In the genomic region with DNA sequence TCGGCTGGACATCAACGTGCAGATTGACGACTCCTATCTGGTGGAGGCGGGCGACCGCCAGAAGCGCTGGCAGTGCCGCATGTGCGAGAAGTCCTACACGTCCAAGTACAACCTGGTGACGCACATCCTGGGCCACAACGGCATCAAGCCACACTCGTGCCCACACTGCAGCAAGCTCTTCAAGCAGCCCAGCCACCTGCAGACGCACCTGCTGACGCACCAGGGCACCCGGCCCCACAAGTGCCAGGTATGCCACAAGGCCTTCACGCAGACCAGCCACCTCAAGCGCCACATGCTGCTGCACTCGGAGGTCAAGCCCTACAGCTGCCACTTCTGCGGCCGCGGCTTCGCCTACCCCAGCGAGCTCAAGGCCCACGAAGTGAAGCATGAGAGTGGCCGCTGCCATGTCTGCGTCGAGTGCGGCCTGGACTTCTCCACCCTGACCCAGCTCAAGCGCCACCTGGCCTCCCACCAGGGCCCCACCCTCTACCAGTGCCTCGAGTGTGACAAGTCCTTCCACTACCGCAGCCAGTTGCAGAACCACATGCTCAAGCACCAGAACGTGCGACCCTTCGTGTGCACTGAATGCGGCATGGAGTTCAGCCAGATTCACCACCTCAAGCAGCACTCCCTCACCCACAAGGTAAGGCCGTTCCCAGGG, we compare ENCODE assay signal across 19 cellular contexts. TPM values are rescaled to one million over a fixed set of nuclear protein-coding genes. Genes with fewer than 3 reads are reported as not detected.
DNase-seq lines count a peak whose midpoint lies in the region; ATAC-seq, FAIRE-seq and TF ChIP-seq lines count a peak whose summit lies in the region.
"Had no signal": no experiment of that assay in that cellular context is flagged by ENCODE, and none has a peak within 500 bp of the region (broad histone marks: within the 10 kb centered on the region; RNA-seq: fewer than 3 reads in every experiment).

No MANE protein-coding gene starts in this region.

- dilution Hi-C loops in mammary epithelial cell (cut with HindIII; ENCODE audit: low sequenced_read_pairs), result no loop called here

- H3K4me2 ChIP-seq in mammary epithelial cell (ENCODE audit: insufficient read depth, low read depth, low read length), result no peak overlapping the region
- H3K4me2 ChIP-seq in H1 (ENCODE audit: insufficient read depth in 1 of 2, low read depth in 2 of 2, low read length in 2 of 2), result no peak overlapping the region
- H3K4me2 ChIP-seq in trophoblast cell (ENCODE audit: low read length), result no peak overlapping the region

- POLR2A ChIA-PET in H1 (lab: Charles Lee; ENCODE audit: partially characterized antibody), result interaction anchor here (1.4 kb wide), 1 partner anchor 68 kb away, joined by 4 read pairs; no protein-coding TSS in a partner anchor

- no peak for TF ChIP-seq RAD21 in H1 (IDR thresholded peaks at IDR 0.05 in 1 of 2, conservative IDR thresholded peaks at IDR 0.05 in 1 of 2; ENCODE audit: low read depth in 2 of 2, low read length in 2 of 2)

- peaks cover under 1% of the 10 kb centered on the region for H3K4me1 ChIP-seq in mammary epithelial cell (ENCODE audit: insufficient read depth, low read length)
- H3K4me1 ChIP-seq in breast epithelium, result no peaks in the 10 kb centered on the region
- peaks cover 0 to 20% (median 17%) of the 10 kb centered on the region in 4 experiments; a peak in 6 of 7 replicates for H3K4me1 ChIP-seq in H1 (replicated peaks in 1 of 4; ENCODE audit: control insufficient read depth in 3 of 4, insufficient read depth in 4 of 4, low read length in 3 of 4)
- peaks cover 8 to 34% (median 13%) of the 10 kb centered on the region in 3 donors for H3K4me1 ChIP-seq in pancreas
- H3K4me1 ChIP-seq in trophoblast cell (ENCODE audit: control insufficient read depth in 1 of 2, insufficient read depth in 2 of 2, low read length in 2 of 2), result peaks cover 3% of the 10 kb centered on the region in 2 experiments

- H2BK120ac ChIP-seq in H1 (replicated peaks; ENCODE audit: low read depth, low read length), result no peak overlapping the region
- H2BK120ac ChIP-seq in trophoblast cell (ENCODE audit: insufficient read depth, low read length, poor library complexity), result no peak overlapping the region

- H3K36me3 ChIP-seq in mammary epithelial cell (ENCODE audit: insufficient read depth, low read length) (no peaks in the 10 kb centered on the region), breast epithelium (no peaks in the 10 kb centered on the region), H1 (ENCODE audit: control insufficient read depth in 2 of 4, insufficient read depth in 4 of 4, low read length in 3 of 4) (peaks cover 0 to 9% (median 1%) of the 10 kb centered on the region in 4 experiments; a peak in 2 of 8 replicates), pancreas (peaks cover 0 to 15% (median 4%) of the 10 kb centered on the region in 3 donors), trophoblast cell (ENCODE audit: control insufficient read depth in 1 of 2, insufficient read depth in 2 of 2, low read length in 2 of 2) (peaks cover 11 to 13% of the 10 kb centered on the region in 2 experiments)

- ATAC-seq in pancreas, result peak; percentile 3 to 61 (median 40)

- no peak overlapping the region for H4K91ac ChIP-seq in H1 (replicated peaks; ENCODE audit: insufficient read length, low read length)
- no peak overlapping the region for H4K91ac ChIP-seq in trophoblast cell (ENCODE audit: low read depth, low read length)

- TF ChIP-seq POLR2A in breast epithelium (IDR thresholded peaks at IDR 0.05) (no peak), H1 (IDR thresholded peaks at IDR 0.05; ENCODE audit: control extremely low read depth in 1 of 2, low read depth in 2 of 2, low read length in 2 of 2) (no peak)

- H3K23me2 ChIP-seq in H1 (ENCODE audit: low read depth, low read length), result no peaks in the 10 kb centered on the region

- no peak overlapping the region for H2BK15ac ChIP-seq in H1 (ENCODE audit: low read length)

- H3K18ac ChIP-seq in H1 (ENCODE audit: extremely low read depth, low read length), result no peak overlapping the region
- no peak overlapping the region for H3K18ac ChIP-seq in trophoblast cell (ENCODE audit: low read length)

- no peak overlapping the region for H3K27ac ChIP-seq in mammary epithelial cell (ENCODE audit: insufficient read depth, low read depth, low read length)
- H3K27ac ChIP-seq in breast epithelium, result no peak overlapping the region
- H3K27ac ChIP-seq in H1 (ENCODE audit: low read depth, low read length), result no peak overlapping the region
- peak overlapping the region in 3 of 4 donors; percentile 39 to 71 (median 58) for H3K27ac ChIP-seq in pancreas
- H3K27ac ChIP-seq in trophoblast cell (ENCODE audit: low read depth, low read length), result no peak overlapping the region

- BruUV-seq in mammary epithelial cell (replicated peaks; lab: Mats Ljungman, UMichigan), result TSS peak; percentile 18

- no peak for TF ChIP-seq CTCF in mammary epithelial cell (conservative IDR thresholded peaks at IDR 0.05 in 1 of 2, IDR thresholded peaks at IDR 0.05 in 1 of 2; ENCODE audit: extremely low read depth in 1 of 2, insufficient read depth in 1 of 2, low read depth in 1 of 2, low read length in 2 of 2)
- no peak for TF ChIP-seq CTCF in breast epithelium (IDR thresholded peaks at IDR 0.05)
- no peak for TF ChIP-seq CTCF in H1 (IDR thresholded peaks at IDR 0.05; ENCODE audit: control extremely low read depth in 1 of 3, insufficient read depth in 1 of 3, low read depth in 1 of 3, low read length in 3 of 3)
- TF ChIP-seq CTCF in pancreas (IDR thresholded peaks at IDR 0.05), result no peak

- no peak overlapping the region for H3K4me3 ChIP-seq in mammary epithelial cell (replicated peaks in 1 of 3; ENCODE audit: insufficient read depth in 1 of 3, low read depth in 2 of 3, low read length in 3 of 3)
- H3K4me3 ChIP-seq in breast epithelium, result no peak overlapping the region
- no peak overlapping the region for H3K4me3 ChIP-seq in H1 (ENCODE audit: extremely low read depth in 1 of 4, insufficient read depth in 2 of 4, low read depth in 3 of 4, low read length in 4 of 4)
- no peak overlapping the region for H3K4me3 ChIP-seq in pancreas
- H3K4me3 ChIP-seq in trophoblast cell (ENCODE audit: low read depth, low read length), result no peak overlapping the region
- H3K4me3 ChIP-seq: BLaER1 treated with 17β-estradiol and CSF1 and Interleukin-3, amounts not matched to agents 10 nM and 100 nM had no signal

- H3K79me2 ChIP-seq in mammary epithelial cell (ENCODE audit: insufficient read depth, low read length) (no peaks in the 10 kb centered on the region), H1 (ENCODE audit: control insufficient read depth in 1 of 2, insufficient read depth in 2 of 2, low read length in 2 of 2) (peaks cover 0 to 2% of the 10 kb centered on the region in 2 experiments; a peak in 2 of 4 replicates), trophoblast cell (ENCODE audit: control insufficient read depth, insufficient read depth, low read length, poor library complexity) (no peaks in the 10 kb centered on the region)

- CTCF ChIA-PET in mammary epithelial cell (lab: Charles Lee; ENCODE audit: low non-redundant PET) (no interaction called here), H1 (lab: Charles Lee; ENCODE audit: partially characterized antibody) (interaction anchor here (0.7 to 2.2 kb wide), 7 partner anchors 16 to 169 kb away, joined by 3 to 8 read pairs (median 3); no protein-coding TSS in a partner anchor)

- H2BK12ac ChIP-seq in H1 (ENCODE audit: low read depth, low read length), result no peak overlapping the region
- no peak overlapping the region for H2BK12ac ChIP-seq in trophoblast cell (ENCODE audit: low read length)

- DNase-seq in mammary epithelial cell (no peak), breast epithelium (ENCODE audit: low spot score in 2 of 2) (no peak), H1 (ENCODE audit: low read depth in 1 of 2, low spot score in 2 of 2) (no peak), pancreas (peak in 5 of 6 donors; percentile 62 to 94 (median 87)), trophoblast cell (no peak), GM19238 (ENCODE audit: insufficient read length, low spot score) (no peak)
- no peak for DNase-seq in activated naive CD4-positive, alpha-beta T cell treated with anti-CD3 and anti-CD28 coated beads, Interleukin-2, amount 50 U/mL, for 16 hours
- DNase-seq: 8988T; CD4-positive, CD25-positive, alpha-beta regulatory T cell; CD8-positive, alpha-beta memory T cell; COR-L47; DMS 273 treated with DMSO at 0.1 percent for 48 hours; DMS79; GDM1; GOT3; H9 had no signal

- H2BK5ac ChIP-seq in H1 (ENCODE audit: low read depth, low read length) (no peak overlapping the region; the same call in 1 of the 2 replicates), trophoblast cell (ENCODE audit: low read depth, low read length, poor library complexity) (no peak overlapping the region)

- H3K79me1 ChIP-seq in H1 (ENCODE audit: low read depth, low read length), result 0 out of 2 replicates have a peak, but pooled peaks cover 2% of the 10 kb centered on the region
- no peaks in the 10 kb centered on the region for H3K79me1 ChIP-seq in trophoblast cell (ENCODE audit: low read length)

- H4K5ac ChIP-seq in H1 (ENCODE audit: insufficient read length, low read depth, low read length), result no peak overlapping the region

- 98% methylated on average over 35 of the region's 37 CpGs for WGBS in mammary epithelial cell (ENCODE audit: low coverage, missing lambda C conversion rate)
- 94% methylated on average over 37 of the region's 37 CpGs; no CpG with 5 or more reads in 1 of the 2 experiments for WGBS in H1 (ENCODE audit: extremely low coverage in 1 of 2, insufficient coverage in 1 of 2, insufficient read length in 1 of 2, insufficient replicate concordance in 2 of 2, low coverage in 1 of 2, low lambda C conversion rate in 2 of 2, missing lambda C conversion rate in 1 of 2), 2 experiments
- 66 to 69% methylated on average over 37 of the region's 37 CpGs for WGBS in pancreas, 2 donors
- no CpG with 5 or more reads among the region's 37 CpGs for WGBS in trophoblast cell (ENCODE audit: extremely low coverage, insufficient coverage, insufficient read length)

- H2AK5ac ChIP-seq in H1 (ENCODE audit: low read depth, low read length) (no peak overlapping the region), trophoblast cell (ENCODE audit: low read length) (no peak overlapping the region)

- intact Hi-C loops in mammary epithelial cell (cut with micrococcal nuclease) (no loop called here), breast epithelium (cut with DNase I; ENCODE audit: low total_unique reads) (no loop called here), pancreas (cut with DNase I) (loop anchor here in 1 of 3 donors (5.0 kb wide), 1 partner anchor 61 kb away; no protein-coding TSS in a partner anchor)

- H2BK20ac ChIP-seq in H1 (ENCODE audit: low read length), result no peak overlapping the region

- no peak overlapping the region for H3K4ac ChIP-seq in H1 (replicated peaks; ENCODE audit: insufficient read length, low read depth, low read length)
- H3K4ac ChIP-seq in trophoblast cell (ENCODE audit: low read depth, low read length), result no peak overlapping the region

- H3K23ac ChIP-seq in H1 (ENCODE audit: insufficient read length) (no peak overlapping the region), trophoblast cell (ENCODE audit: low read length) (no peak overlapping the region)

- FAIRE-seq in H1 (lab: Jason Lieb, UNC) (no peak), pancreas (lab: Jason Lieb, UNC) (no peak)
- FAIRE-seq: GM12892, HTR-8/SVneo had no signal

- H3K9ac ChIP-seq in mammary epithelial cell (ENCODE audit: insufficient read depth, low read length) (no peak overlapping the region), H1 (replicated peaks in 1 of 4; ENCODE audit: extremely low read depth in 1 of 4, low read depth in 3 of 4, low read length in 3 of 4) (no peak overlapping the region), trophoblast cell (ENCODE audit: low read length) (no peak overlapping the region)

- H4K20me1 ChIP-seq in mammary epithelial cell (ENCODE audit: insufficient read depth, low read length) (no peaks in the 10 kb centered on the region), H1 (replicated peaks in 1 of 2; ENCODE audit: control insufficient read depth in 1 of 2, insufficient read depth in 2 of 2, low read length in 2 of 2) (peaks cover 0 to 2% of the 10 kb centered on the region in 2 experiments)

- H4K8ac ChIP-seq in H1 (ENCODE audit: extremely low read depth, insufficient read depth, low read length) (peak overlapping the region; percentile 38; the same call in 1 of the 2 replicates), trophoblast cell (ENCODE audit: low read depth, low read length) (no peak overlapping the region)

- H3K9me3 ChIP-seq in mammary epithelial cell (replicated peaks; ENCODE audit: insufficient read depth, low read length), result no peaks in the 10 kb centered on the region
- no peaks in the 10 kb centered on the region for H3K9me3 ChIP-seq in breast epithelium
- H3K9me3 ChIP-seq in H1 (ENCODE audit: insufficient read depth in 2 of 2, low read depth in 1 of 2, low read length in 1 of 2), result no peaks in the 10 kb centered on the region
- no peaks in the 10 kb centered on the region for H3K9me3 ChIP-seq in pancreas
- H3K9me3 ChIP-seq in trophoblast cell (ENCODE audit: insufficient read depth, low read depth, low read length), result peaks cover 3% of the 10 kb centered on the region
- H3K9me3 ChIP-seq: BLaER1 treated with 17β-estradiol and CSF1 and Interleukin-3, amounts not matched to agents 10 nM and 100 nM had no signal

- H3K27me3 ChIP-seq in mammary epithelial cell (ENCODE audit: insufficient read depth, low read length), result no peaks in the 10 kb centered on the region
- H3K27me3 ChIP-seq in breast epithelium, result no peaks in the 10 kb centered on the region
- H3K27me3 ChIP-seq in H1 (replicated peaks in 1 of 4; ENCODE audit: control insufficient read depth in 3 of 4, extremely low read depth in 1 of 4, insufficient read depth in 3 of 4, low read length in 3 of 4), result no peaks in the 10 kb centered on the region
- H3K27me3 ChIP-seq in pancreas, result no peaks in the 10 kb centered on the region
- H3K27me3 ChIP-seq in trophoblast cell (ENCODE audit: insufficient read depth, low read length), result no peaks in the 10 kb centered on the region
- H3K27me3 ChIP-seq: BLaER1 treated with 17β-estradiol and CSF1 and Interleukin-3, amounts not matched to agents 10 nM and 100 nM had no signal

- H2AFZ ChIP-seq in mammary epithelial cell (ENCODE audit: low read depth, low read length), result no peak overlapping the region
- H2AFZ ChIP-seq in H1 (ENCODE audit: low read length), result no peak overlapping the region
- H2AFZ ChIP-seq in trophoblast cell (ENCODE audit: insufficient read depth, low read length, poor library complexity), result no peak overlapping the region

- H4K12ac ChIP-seq in trophoblast cell (ENCODE audit: low read depth, low read length), result no peak overlapping the region

- H3K14ac ChIP-seq in H1 (ENCODE audit: insufficient read length), result no peak overlapping the region
- H3K14ac ChIP-seq in trophoblast cell (ENCODE audit: low read length), result no peak overlapping the region

- H3K56ac ChIP-seq in H1 (replicated peaks; ENCODE audit: insufficient read length, low read depth, low read length), result no peak overlapping the region

- TF ChIP-seq EP300 in H1 (IDR thresholded peaks at IDR 0.05; ENCODE audit: borderline replicate concordance in 1 of 2, low read depth in 2 of 2, low read length in 2 of 2), result no peak

- in situ Hi-C loops in mammary epithelial cell (cut with MboI; ENCODE audit: low sequenced_read_pairs in 2 of 2), result no loop called here

RNA-seq across cellular contexts. Expression of gene IDH2, which starts 34.2 kb away (rescaled TPM):
- total RNA-seq in mammary epithelial cell (10 to 100 TPM; 16.4 to 39.5 TPM), breast epithelium (10 to 100 TPM; 29.9 to 73.5 (median 58.7) TPM), pancreas (100 to 1,000 TPM; 107 to 128 (median 114) TPM)
- polyA plus RNA-seq in mammary epithelial cell (41.3 TPM), H1 (2011; rRNA removed) (79.7 and 84.6 TPM in 2 replicates), pancreas (10 to 100 TPM; 53.6 to 55.7 TPM)
- 31.6 TPM for polyA minus RNA-seq in mammary epithelial cell
- total RNA-seq in H1 (2021; fragmentation: NEBNext Ultra II Directional; extraction: Animal tissue kit (Norgen Biotek cat#: 25700)), result 64.2 and 64.6 TPM in 2 replicates
- 83.6 TPM for polyA plus RNA-seq in H1 (2011; cell fraction: cytosol; rRNA removed)
- polyA plus RNA-seq in H1 (2011; cell fraction: nucleus; rRNA removed), result 83.9 TPM
- 57.0 to 99.4 TPM (median 81.5 TPM) in 4 replicates for polyA plus RNA-seq in H1 (2012, experiment 1 of 2)
- polyA plus RNA-seq in H1 (2012, experiment 2 of 2), result 63.6 TPM
- 43.8 TPM for polyA plus RNA-seq in H1 (2013, experiment 1 of 2)
- polyA plus RNA-seq in H1 (2013, experiment 2 of 2), result 40.8 TPM
- 67.3 and 74.7 TPM in 2 replicates for polyA minus RNA-seq in H1 (2011; rRNA and poly(A)+ RNA removed)
- polyA minus RNA-seq in H1 (2011; cell fraction: cytosol; rRNA and poly(A)+ RNA removed), result 43.6 TPM
- 18.6 TPM for polyA minus RNA-seq in H1 (2011; cell fraction: nucleus; rRNA and poly(A)+ RNA removed)
- 108 and 113 TPM in 2 replicates for polyA plus RNA-seq in trophoblast cell (2013)

Comparison
In these comparisons a context has a peak if more than half of its experiments do, and no peak if none do; other contexts are left out.
1. DNase-seq: peak in pancreas (5 of 6); none in mammary epithelial cell (single experiment), breast epithelium (0 of 2), H1 (0 of 2), activated naive CD4-positive, alpha-beta T cell treated with anti-CD3 and anti-CD28 coated beads, Interleukin-2, amount 50 U/mL, for 16 hours (single experiment), trophoblast cell (0 of 2) and GM19238 (single experiment).
2. H3K27ac ChIP-seq: peak in pancreas (3 of 4); none in mammary epithelial cell (single experiment), breast epithelium (0 of 2), H1 (single experiment) and trophoblast cell (single experiment).